Comparison of ENCODE assay signal across 1 cellular context in genomic region chr17:1643999-1644492, GRCh38.
TF ChIP-seq lines count a peak whose summit lies in the region.

No MANE protein-coding gene starts in this region.

TF ChIP-seq in endothelial cell of umbilical vein, 7 proteins besides CTCF, POLR2A, EP300 and RAD21:
- TF ChIP-seq GATA2 (IDR thresholded peaks at IDR 0.05; ENCODE audit: insufficient read depth, insufficient read length, low read depth, low read length): no peak
- no peak for TF ChIP-seq MYC (IDR thresholded peaks at IDR 0.05; ENCODE audit: low read depth, low read length)
